ENCODE assay signal across 1 cellular context in the genomic region with DNA sequence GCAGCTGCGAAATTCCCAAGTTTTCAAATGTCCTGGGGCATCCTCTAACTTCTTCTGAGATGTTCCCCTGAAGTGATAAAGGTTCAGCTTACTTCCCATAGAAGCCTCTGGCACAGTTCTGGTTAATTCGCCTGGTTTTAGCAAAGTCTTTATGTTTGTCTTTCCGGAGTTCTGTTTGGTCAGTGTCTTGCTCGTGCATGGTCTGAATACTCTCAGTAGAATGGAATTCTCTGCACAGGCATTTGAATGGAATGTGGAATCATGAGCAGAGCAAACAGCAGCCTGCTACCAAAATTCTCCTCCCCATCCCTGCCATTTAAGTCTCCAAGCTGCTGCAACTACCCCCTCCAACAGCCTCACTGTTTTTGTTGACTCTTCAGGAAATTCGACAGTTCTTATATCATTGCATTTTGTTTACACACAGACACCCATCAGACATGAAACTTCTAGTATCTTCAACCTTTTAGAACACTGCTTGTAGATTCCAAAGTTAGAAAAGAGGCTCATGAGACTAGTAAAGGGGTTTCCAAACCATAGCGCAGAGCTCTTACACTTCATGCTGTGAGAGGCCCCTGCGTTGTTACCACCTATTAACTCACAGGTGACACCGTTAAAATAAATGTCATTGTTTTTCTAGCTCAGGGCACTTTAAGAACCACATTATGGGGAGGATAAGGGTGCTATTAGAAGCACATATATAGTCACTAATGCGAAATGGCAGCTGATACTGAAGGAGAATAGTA.
TF ChIP-seq lines count a peak whose summit lies in the region.

No MANE protein-coding gene starts in this region.

TF ChIP-seq in HepG2, 621 proteins besides CTCF, POLR2A, EP300 and RAD21 (continued from another document):
- TF ChIP-seq ARID3A (IDR thresholded peaks at IDR 0.05; ENCODE audit: low read depth, low read length), result peak; percentile 51; the same call in 1 of the 2 replicates
- peak; percentile 97 for TF ChIP-seq ZNF441 (CRISPR knock-in tag; IDR thresholded peaks at IDR 0.05; ENCODE audit: borderline replicate concordance)
- no peak for TF ChIP-seq ZBTB3 (CRISPR knock-in tag; IDR thresholded peaks at IDR 0.05; ENCODE audit: borderline replicate concordance, low read depth)
- TF ChIP-seq, protein P1, sequence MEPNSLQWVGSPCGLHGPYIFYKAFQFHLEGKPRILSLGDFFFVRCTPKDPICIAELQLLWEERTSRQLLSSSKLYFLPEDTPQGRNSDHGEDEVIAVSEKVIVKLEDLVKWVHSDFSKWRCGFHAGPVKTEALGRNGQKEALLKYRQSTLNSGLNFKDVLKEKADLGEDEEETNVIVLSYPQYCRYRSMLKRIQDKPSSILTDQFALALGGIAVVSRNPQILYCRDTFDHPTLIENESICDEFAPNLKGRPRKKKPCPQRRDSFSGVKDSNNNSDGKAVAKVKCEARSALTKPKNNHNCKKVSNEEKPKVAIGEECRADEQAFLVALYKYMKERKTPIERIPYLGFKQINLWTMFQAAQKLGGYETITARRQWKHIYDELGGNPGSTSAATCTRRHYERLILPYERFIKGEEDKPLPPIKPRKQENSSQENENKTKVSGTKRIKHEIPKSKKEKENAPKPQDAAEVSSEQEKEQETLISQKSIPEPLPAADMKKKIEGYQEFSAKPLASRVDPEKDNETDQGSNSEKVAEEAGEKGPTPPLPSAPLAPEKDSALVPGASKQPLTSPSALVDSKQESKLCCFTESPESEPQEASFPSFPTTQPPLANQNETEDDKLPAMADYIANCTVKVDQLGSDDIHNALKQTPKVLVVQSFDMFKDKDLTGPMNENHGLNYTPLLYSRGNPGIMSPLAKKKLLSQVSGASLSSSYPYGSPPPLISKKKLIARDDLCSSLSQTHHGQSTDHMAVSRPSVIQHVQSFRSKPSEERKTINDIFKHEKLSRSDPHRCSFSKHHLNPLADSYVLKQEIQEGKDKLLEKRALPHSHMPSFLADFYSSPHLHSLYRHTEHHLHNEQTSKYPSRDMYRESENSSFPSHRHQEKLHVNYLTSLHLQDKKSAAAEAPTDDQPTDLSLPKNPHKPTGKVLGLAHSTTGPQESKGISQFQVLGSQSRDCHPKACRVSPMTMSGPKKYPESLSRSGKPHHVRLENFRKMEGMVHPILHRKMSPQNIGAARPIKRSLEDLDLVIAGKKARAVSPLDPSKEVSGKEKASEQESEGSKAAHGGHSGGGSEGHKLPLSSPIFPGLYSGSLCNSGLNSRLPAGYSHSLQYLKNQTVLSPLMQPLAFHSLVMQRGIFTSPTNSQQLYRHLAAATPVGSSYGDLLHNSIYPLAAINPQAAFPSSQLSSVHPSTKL (CRISPR knock-in tag; IDR thresholded peaks at IDR 0.05), result peak; percentile 76
- no peak for TF ChIP-seq ZNF317 (CRISPR knock-in tag; IDR thresholded peaks at IDR 0.05)
- peak; percentile 81 for TF ChIP-seq BHLHE40 (IDR thresholded peaks at IDR 0.05; ENCODE audit: low read length)
- TF ChIP-seq SOX13 (IDR thresholded peaks at IDR 0.05), result no peak
- TF ChIP-seq SOX13 (CRISPR knock-in tag; conservative IDR thresholded peaks at IDR 0.05 in 1 of 2, IDR thresholded peaks at IDR 0.05 in 1 of 2), result peak in 1 of 2 experiments; percentile 59; a peak in 2 of 4 replicates
- TF ChIP-seq ZSCAN9 (CRISPR knock-in tag; IDR thresholded peaks at IDR 0.05; ENCODE audit: borderline replicate concordance), result no peak
- TF ChIP-seq MLLT10 (CRISPR knock-in tag; IDR thresholded peaks at IDR 0.05), result no peak
- TF ChIP-seq SP5 (CRISPR knock-in tag; IDR thresholded peaks at IDR 0.05; ENCODE audit: borderline replicate concordance, low read depth), result no peak
- TF ChIP-seq HDAC2 (CRISPR knock-in tag; IDR thresholded peaks at IDR 0.05), result peak; percentile 36; the same call in 1 of the 2 replicates
- TF ChIP-seq ZBTB37 (CRISPR knock-in tag; IDR thresholded peaks at IDR 0.05), result peak; percentile 33; the same call in 1 of the 2 replicates
- peak; percentile 45; the same call in 1 of the 2 replicates for TF ChIP-seq GATAD2A (CRISPR knock-in tag; IDR thresholded peaks at IDR 0.05)
- TF ChIP-seq PHF21A (CRISPR knock-in tag; IDR thresholded peaks at IDR 0.05), result peak; percentile 32; the same call in 1 of the 2 replicates
- TF ChIP-seq ZBTB38 (CRISPR knock-in tag; IDR thresholded peaks at IDR 0.05), result no peak
- 0 out of 2 replicates have a peak, but pooled peaks have one; percentile 25 for TF ChIP-seq GFI1 (CRISPR knock-in tag; IDR thresholded peaks at IDR 0.05; ENCODE audit: borderline replicate concordance)
- TF ChIP-seq, protein P2, sequence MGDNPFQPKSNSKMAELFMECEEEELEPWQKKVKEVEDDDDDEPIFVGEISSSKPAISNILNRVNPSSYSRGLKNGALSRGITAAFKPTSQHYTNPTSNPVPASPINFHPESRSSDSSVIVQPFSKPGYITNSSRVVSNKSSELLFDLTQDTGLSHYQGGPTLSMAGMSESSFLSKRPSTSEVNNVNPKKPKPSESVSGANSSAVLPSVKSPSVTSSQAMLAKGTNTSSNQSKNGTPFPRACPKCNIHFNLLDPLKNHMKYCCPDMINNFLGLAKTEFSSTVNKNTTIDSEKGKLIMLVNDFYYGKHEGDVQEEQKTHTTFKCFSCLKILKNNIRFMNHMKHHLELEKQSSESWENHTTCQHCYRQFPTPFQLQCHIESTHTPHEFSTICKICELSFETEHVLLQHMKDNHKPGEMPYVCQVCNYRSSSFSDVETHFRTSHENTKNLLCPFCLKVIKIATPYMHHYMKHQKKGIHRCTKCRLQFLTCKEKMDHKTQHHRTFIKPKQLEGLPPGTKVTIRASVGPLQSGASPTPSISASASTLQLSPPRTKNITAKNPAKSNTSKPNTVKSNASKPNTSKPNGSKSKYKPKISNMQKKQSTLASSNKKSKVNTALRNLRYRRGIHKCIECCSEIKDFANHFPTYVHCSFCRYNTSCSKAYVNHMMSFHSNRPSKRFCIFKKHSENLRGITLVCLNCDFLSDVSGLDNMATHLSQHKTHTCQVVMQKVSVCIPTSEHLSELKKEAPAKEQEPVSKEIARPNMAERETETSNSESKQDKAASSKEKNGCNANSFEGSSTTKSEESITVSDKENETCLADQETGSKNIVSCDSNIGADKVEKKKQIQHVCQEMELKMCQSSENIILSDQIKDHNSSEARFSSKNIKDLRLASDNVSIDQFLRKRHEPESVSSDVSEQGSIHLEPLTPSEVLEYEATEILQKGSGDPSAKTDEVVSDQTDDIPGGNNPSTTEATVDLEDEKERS (CRISPR knock-in tag; IDR thresholded peaks at IDR 0.05), result no peak
- TF ChIP-seq SOX5 (CRISPR knock-in tag; IDR thresholded peaks at IDR 0.05; ENCODE audit: borderline replicate concordance), result peak; percentile 62; the same call in 1 of the 2 replicates
- TF ChIP-seq ZNF234 (CRISPR knock-in tag; conservative IDR thresholded peaks at IDR 0.05), result no peak
- 0 out of 2 replicates have a peak, but pooled peaks have one; percentile 24 for TF ChIP-seq SAP130 (CRISPR knock-in tag; IDR thresholded peaks at IDR 0.05; ENCODE audit: low read depth)
- TF ChIP-seq GATA4 (IDR thresholded peaks at IDR 0.05; ENCODE audit: borderline replicate concordance, low read depth), result no peak
- peak; percentile 14; the same call in 1 of the 2 replicates for TF ChIP-seq HNF4G (IDR thresholded peaks at IDR 0.05; ENCODE audit: borderline replicate concordance, low read depth, low read length)
- TF ChIP-seq HNF4G (CRISPR knock-in tag; IDR thresholded peaks at IDR 0.05; ENCODE audit: borderline replicate concordance, low read depth), result no peak
- TF ChIP-seq FOXA3 (CRISPR knock-in tag; IDR thresholded peaks at IDR 0.05), result peak; percentile 8; the same call in 1 of the 2 replicates
- no peak for TF ChIP-seq SRSF9 (IDR thresholded peaks at IDR 0.05; ENCODE audit: borderline replicate concordance, insufficient read depth, low read depth, low read length, poor library complexity, severe bottlenecking)
- no peak for TF ChIP-seq MNT (IDR thresholded peaks at IDR 0.05)
- TF ChIP-seq SOX6 (IDR thresholded peaks at IDR 0.05), result no peak
- TF ChIP-seq SOX6 (CRISPR knock-in tag; IDR thresholded peaks at IDR 0.05), result peak; percentile 58; the same call in 1 of the 2 replicates
- no peak for TF ChIP-seq SRF (IDR thresholded peaks at IDR 0.05; ENCODE audit: low read depth, low read length)
- peak; percentile 44; the same call in 1 of the 2 replicates for TF ChIP-seq ATF3 (CRISPR knock-in tag; IDR thresholded peaks at IDR 0.05)
- no peak for TF ChIP-seq RFX5 (IDR thresholded peaks at IDR 0.05; ENCODE audit: low read depth, low read length)
- TF ChIP-seq MEF2D (CRISPR knock-in tag; IDR thresholded peaks at IDR 0.05), result no peak
- peak; percentile 63 for TF ChIP-seq PAXIP1 (CRISPR knock-in tag; conservative IDR thresholded peaks at IDR 0.05)
- TF ChIP-seq, protein P3, sequence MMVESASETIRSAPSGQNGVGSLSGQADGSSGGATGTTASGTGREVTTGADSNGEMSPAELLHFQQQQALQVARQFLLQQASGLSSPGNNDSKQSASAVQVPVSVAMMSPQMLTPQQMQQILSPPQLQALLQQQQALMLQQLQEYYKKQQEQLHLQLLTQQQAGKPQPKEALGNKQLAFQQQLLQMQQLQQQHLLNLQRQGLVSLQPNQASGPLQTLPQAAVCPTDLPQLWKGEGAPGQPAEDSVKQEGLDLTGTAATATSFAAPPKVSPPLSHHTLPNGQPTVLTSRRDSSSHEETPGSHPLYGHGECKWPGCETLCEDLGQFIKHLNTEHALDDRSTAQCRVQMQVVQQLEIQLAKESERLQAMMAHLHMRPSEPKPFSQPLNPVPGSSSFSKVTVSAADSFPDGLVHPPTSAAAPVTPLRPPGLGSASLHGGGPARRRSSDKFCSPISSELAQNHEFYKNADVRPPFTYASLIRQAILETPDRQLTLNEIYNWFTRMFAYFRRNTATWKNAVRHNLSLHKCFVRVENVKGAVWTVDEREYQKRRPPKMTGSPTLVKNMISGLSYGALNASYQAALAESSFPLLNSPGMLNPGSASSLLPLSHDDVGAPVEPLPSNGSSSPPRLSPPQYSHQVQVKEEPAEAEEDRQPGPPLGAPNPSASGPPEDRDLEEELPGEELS (CRISPR knock-in tag; IDR thresholded peaks at IDR 0.05), result peak; percentile 35; the same call in 1 of the 2 replicates
- TF ChIP-seq PCBP2 (optimal IDR thresholded peaks at IDR 0.05; ENCODE audit: low read depth, low read length, poor library complexity, severe bottlenecking), result no peak
- no peak for TF ChIP-seq EEA1 (CRISPR knock-in tag; IDR thresholded peaks at IDR 0.05; ENCODE audit: borderline replicate concordance)
- TF ChIP-seq NFE2L1 (CRISPR knock-in tag; IDR thresholded peaks at IDR 0.05; ENCODE audit: borderline replicate concordance), result no peak
